In the genomic region with DNA sequence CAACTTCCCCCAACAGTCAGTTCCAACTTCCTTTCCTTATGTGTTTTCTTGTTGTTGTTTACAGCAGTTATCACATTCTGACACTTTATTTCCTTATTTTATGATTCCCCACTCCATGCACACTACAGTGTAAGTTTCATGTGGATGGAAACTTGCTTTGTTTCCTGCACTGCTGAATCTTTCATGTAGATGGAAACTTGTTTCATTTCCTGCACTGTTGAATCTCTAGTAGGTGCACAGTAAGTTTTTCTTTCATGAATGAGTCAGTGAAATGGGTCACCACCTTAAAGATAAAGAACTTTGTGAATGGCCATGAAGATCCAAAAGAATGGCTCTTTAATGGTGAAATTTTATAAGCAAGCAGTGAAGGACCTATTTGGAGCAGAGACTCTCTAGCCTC, we compare ENCODE assay signal across 1 cellular context.
TF ChIP-seq lines count a peak whose summit lies in the region.

No MANE protein-coding gene starts in this region.

TF ChIP-seq in GM12878, 131 proteins besides CTCF, POLR2A, EP300 and RAD21 (continued from another document):
- TF ChIP-seq, protein P1, sequence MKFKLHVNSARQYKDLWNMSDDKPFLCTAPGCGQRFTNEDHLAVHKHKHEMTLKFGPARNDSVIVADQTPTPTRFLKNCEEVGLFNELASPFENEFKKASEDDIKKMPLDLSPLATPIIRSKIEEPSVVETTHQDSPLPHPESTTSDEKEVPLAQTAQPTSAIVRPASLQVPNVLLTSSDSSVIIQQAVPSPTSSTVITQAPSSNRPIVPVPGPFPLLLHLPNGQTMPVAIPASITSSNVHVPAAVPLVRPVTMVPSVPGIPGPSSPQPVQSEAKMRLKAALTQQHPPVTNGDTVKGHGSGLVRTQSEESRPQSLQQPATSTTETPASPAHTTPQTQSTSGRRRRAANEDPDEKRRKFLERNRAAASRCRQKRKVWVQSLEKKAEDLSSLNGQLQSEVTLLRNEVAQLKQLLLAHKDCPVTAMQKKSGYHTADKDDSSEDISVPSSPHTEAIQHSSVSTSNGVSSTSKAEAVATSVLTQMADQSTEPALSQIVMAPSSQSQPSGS (IDR thresholded peaks at IDR 0.05; ENCODE audit: low read length), result no peak
- TF ChIP-seq, protein P2, sequence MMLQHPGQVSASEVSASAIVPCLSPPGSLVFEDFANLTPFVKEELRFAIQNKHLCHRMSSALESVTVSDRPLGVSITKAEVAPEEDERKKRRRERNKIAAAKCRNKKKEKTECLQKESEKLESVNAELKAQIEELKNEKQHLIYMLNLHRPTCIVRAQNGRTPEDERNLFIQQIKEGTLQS (IDR thresholded peaks at IDR 0.05; ENCODE audit: borderline replicate concordance, extremely low read depth, low read depth, low read length), result no peak
- no peak for TF ChIP-seq LARP7 (IDR thresholded peaks at IDR 0.05)
- TF ChIP-seq NFXL1 (IDR thresholded peaks at IDR 0.05; ENCODE audit: borderline replicate concordance), result no peak
- TF ChIP-seq BHLHE40 (IDR thresholded peaks at IDR 0.05; ENCODE audit: borderline replicate concordance in 1 of 2, low read depth in 2 of 2, low read length in 1 of 2), result no peak
- no peak for TF ChIP-seq HDAC6 (IDR thresholded peaks at IDR 0.05; ENCODE audit: unreplicated experiment)
- TF ChIP-seq MEF2A (IDR thresholded peaks at IDR 0.05; ENCODE audit: insufficient read depth, low read depth, low read length), result no peak
- no peak for TF ChIP-seq PAX8 (IDR thresholded peaks at IDR 0.05)
- TF ChIP-seq NR2F1 (conservative IDR thresholded peaks at IDR 0.05), result no peak
- no peak for TF ChIP-seq SP1 (IDR thresholded peaks at IDR 0.05; ENCODE audit: low read depth, low read length)
- no peak for TF ChIP-seq CEBPB (IDR thresholded peaks at IDR 0.05; ENCODE audit: borderline replicate concordance in 1 of 2, low read depth in 2 of 2, low read length in 2 of 2)
- no peak for TF ChIP-seq STAT3 (IDR thresholded peaks at IDR 0.05; ENCODE audit: low read depth, low read length)
- no peak for TF ChIP-seq YY1 (IDR thresholded peaks at IDR 0.05; ENCODE audit: low read depth, low read length)
- no peak for TF ChIP-seq SIN3A (IDR thresholded peaks at IDR 0.05; ENCODE audit: low read depth, low read length)
- TF ChIP-seq, protein P3, sequence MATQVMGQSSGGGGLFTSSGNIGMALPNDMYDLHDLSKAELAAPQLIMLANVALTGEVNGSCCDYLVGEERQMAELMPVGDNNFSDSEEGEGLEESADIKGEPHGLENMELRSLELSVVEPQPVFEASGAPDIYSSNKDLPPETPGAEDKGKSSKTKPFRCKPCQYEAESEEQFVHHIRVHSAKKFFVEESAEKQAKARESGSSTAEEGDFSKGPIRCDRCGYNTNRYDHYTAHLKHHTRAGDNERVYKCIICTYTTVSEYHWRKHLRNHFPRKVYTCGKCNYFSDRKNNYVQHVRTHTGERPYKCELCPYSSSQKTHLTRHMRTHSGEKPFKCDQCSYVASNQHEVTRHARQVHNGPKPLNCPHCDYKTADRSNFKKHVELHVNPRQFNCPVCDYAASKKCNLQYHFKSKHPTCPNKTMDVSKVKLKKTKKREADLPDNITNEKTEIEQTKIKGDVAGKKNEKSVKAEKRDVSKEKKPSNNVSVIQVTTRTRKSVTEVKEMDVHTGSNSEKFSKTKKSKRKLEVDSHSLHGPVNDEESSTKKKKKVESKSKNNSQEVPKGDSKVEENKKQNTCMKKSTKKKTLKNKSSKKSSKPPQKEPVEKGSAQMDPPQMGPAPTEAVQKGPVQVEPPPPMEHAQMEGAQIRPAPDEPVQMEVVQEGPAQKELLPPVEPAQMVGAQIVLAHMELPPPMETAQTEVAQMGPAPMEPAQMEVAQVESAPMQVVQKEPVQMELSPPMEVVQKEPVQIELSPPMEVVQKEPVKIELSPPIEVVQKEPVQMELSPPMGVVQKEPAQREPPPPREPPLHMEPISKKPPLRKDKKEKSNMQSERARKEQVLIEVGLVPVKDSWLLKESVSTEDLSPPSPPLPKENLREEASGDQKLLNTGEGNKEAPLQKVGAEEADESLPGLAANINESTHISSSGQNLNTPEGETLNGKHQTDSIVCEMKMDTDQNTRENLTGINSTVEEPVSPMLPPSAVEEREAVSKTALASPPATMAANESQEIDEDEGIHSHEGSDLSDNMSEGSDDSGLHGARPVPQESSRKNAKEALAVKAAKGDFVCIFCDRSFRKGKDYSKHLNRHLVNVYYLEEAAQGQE (IDR thresholded peaks at IDR 0.05; ENCODE audit: low read depth, low read length), result no peak
